Comparison of ENCODE assay signal across 8 cellular contexts in the genomic region with DNA sequence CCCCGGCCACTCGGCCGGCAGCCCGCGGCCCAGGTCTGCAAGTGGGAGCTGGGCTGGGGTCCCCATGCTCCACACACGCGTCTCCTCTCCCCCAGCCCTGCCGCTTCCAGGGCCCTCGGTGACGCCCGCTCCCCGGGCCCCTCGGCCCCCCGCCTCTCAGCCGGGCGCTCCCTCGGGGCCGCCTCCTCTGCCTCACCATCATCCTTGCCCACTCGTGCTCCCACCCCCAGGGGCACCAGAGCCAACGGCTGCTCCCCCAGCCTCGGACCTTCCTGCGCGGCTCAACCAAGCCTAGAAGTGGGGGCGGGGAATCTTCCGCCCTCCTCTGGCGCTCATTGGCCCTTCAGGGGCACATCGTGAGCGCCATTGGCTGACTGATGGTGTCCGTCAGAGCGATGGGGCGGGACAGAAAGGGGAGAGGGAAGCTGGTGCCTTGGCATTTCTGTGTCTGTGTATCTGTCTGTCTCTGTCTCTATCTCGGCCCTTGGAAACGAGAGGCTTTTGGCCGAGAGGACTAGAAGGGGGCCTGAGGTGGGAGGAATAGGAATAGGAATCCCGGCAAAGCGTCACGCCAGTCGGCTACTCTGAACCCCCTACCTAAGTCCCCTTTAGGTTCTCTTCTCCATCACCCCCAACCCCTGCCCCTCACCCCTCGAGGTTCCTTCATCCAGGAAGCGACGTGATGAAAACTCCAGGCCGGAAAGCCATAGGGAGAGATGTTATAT.
DNase-seq lines count a peak whose midpoint lies in the region; ATAC-seq, FAIRE-seq and TF ChIP-seq lines count a peak whose summit lies in the region.

No MANE protein-coding gene starts in this region.

- peak overlapping the region; percentile 81 for H3K4me3 Mint-ChIP-seq in Caco-2 (ENCODE audit: unreplicated experiment)
- peak overlapping the region; percentile 95 for H3K4me3 Mint-ChIP-seq in activated CD8-positive, alpha-beta memory T cell treated with anti-CD3 and anti-CD28 coated beads, Interleukin-2, amount 10 ng/mL, durations not matched to agents 7 days and 5 days
- H3K4me3 Mint-ChIP-seq in endodermal cell: peak overlapping the region; percentile 98

- DNase-seq in Caco-2 (peak; percentile 95), HTR-8/SVneo (ENCODE audit: insufficient read length, low spot score) (peak; percentile 86), NOMO-1 treated with DMSO at 0.1 percent for 48 hours (lab: John Stamatoyannopoulos, UW; ENCODE audit: unreplicated experiment) (peak; percentile 79), endodermal cell (peak; percentile 98), mesenteric fat pad (ENCODE audit: low spot score) (peak; percentile 95)
- DNase-seq in activated CD8-positive, alpha-beta memory T cell treated with anti-CD3 and anti-CD28 coated beads, Interleukin-2, amount 10 ng/mL, durations not matched to agents 7 days and 5 days: peak; percentile 96
- DNase-seq in stimulated activated CD8-positive, alpha-beta memory T cell treated with anti-CD3 and anti-CD28 coated beads, Interleukin-15, amount 100 ng/mL, for 1 hour (ENCODE audit: low read depth): peak; percentile 87

- H3K27me3 Mint-ChIP-seq in Caco-2 (ENCODE audit: insufficient read depth, unreplicated experiment): no peaks in the 10 kb centered on the region
- no peaks in the 10 kb centered on the region for H3K27me3 Mint-ChIP-seq in activated CD8-positive, alpha-beta memory T cell treated with anti-CD3 and anti-CD28 coated beads, Interleukin-2, amount 10 ng/mL, durations not matched to agents 7 days and 5 days
- H3K27me3 Mint-ChIP-seq in endodermal cell (ENCODE audit: insufficient read depth): peaks cover 4% of the 10 kb centered on the region

- intact Hi-C loops in Caco-2 (cut with micrococcal nuclease; ENCODE audit: unreplicated experiment): loop anchor here (2.0 kb wide), 1 partner anchor 33 kb away; no protein-coding TSS in a partner anchor

- POLR2A ChIA-PET in Caco-2 (lab: Charles Lee): no interaction called here

- H3K9ac ChIP-seq in endodermal cell (ENCODE audit: extremely low read depth, low read length, poor library complexity, severe bottlenecking): peak overlapping the region; percentile 55

- peak; percentile 99 for FAIRE-seq in HTR-8/SVneo (lab: Jason Lieb, UNC)

- H3K36me3 ChIP-seq in Caco-2 (ENCODE audit: control insufficient read depth, insufficient read depth, low read length) (no peaks in the 10 kb centered on the region), endodermal cell (ENCODE audit: control insufficient read depth, insufficient read depth, low read length) (no peaks in the 10 kb centered on the region)

- H3K9me3 Mint-ChIP-seq in Caco-2 (ENCODE audit: unreplicated experiment) (no peaks in the 10 kb centered on the region), endodermal cell (peaks cover 3% of the 10 kb centered on the region)
- H3K9me3 Mint-ChIP-seq in activated CD8-positive, alpha-beta memory T cell treated with anti-CD3 and anti-CD28 coated beads, Interleukin-2, amount 10 ng/mL, durations not matched to agents 7 days and 5 days (ENCODE audit: low read depth): no peaks in the 10 kb centered on the region

- no TSS peak for BruUV-seq in Caco-2 (replicated peaks; lab: Mats Ljungman, UMichigan)

- H3K4me3 ChIP-seq in Caco-2 (ENCODE audit: low read depth, low read length) (peak overlapping the region; percentile 84), endodermal cell (ENCODE audit: low read length) (peak overlapping the region; percentile 86)

- WGBS in endodermal cell (ENCODE audit: insufficient coverage in 1 of 2, insufficient read length in 1 of 2), 2 experiments: 0% methylated on average over 3 to 33 of the region's 42 CpGs

- H3K27ac Mint-ChIP-seq in Caco-2 (ENCODE audit: unreplicated experiment) (peak overlapping the region; percentile 89), endodermal cell (peak overlapping the region; percentile 97)
- H3K27ac Mint-ChIP-seq in activated CD8-positive, alpha-beta memory T cell treated with anti-CD3 and anti-CD28 coated beads, Interleukin-2, amount 10 ng/mL, durations not matched to agents 7 days and 5 days: peak overlapping the region; percentile 97

- peak; percentile 96 for ATAC-seq in GM21381 (IDR thresholded peaks at IDR 0.05; ENCODE audit: unreplicated experiment)
- peak; percentile 100 for ATAC-seq in activated CD8-positive, alpha-beta memory T cell treated with anti-CD3 and anti-CD28 coated beads, Interleukin-2, amount 10 ng/mL, durations not matched to agents 7 days and 5 days

- no peak overlapping the region for H3K27ac ChIP-seq in endodermal cell (ENCODE audit: low read depth, low read length)

- TF ChIP-seq CTCF in Caco-2 (IDR thresholded peaks at IDR 0.05; ENCODE audit: insufficient read depth in 1 of 2, low read depth in 1 of 2, low read length in 1 of 2, severe bottlenecking in 1 of 2, unreplicated experiment in 1 of 2) (no peak), endodermal cell (conservative IDR thresholded peaks at IDR 0.05) (no peak)

- no peaks in the 10 kb centered on the region for H3K27me3 ChIP-seq in Caco-2 (replicated peaks; ENCODE audit: control insufficient read depth, insufficient read depth, low read length)
- no peaks in the 10 kb centered on the region for H3K27me3 ChIP-seq in endodermal cell (ENCODE audit: control insufficient read depth, insufficient read depth, low read length, poor library complexity, severe bottlenecking)

- CTCF ChIA-PET in Caco-2 (lab: Charles Lee): interaction anchor here (1.1 kb wide), 1 partner anchor 215 kb away, joined by 3 read pairs; no protein-coding TSS in a partner anchor
- CTCF ChIA-PET in activated CD8-positive, alpha-beta memory T cell treated with anti-CD3 and anti-CD28 coated beads, Interleukin-2, amount 10 ng/mL, durations not matched to agents 7 days and 5 days (lab: Charles Lee): no interaction called here

- H3K4me1 Mint-ChIP-seq in Caco-2 (ENCODE audit: low read depth, unreplicated experiment) (no peaks in the 10 kb centered on the region), endodermal cell (peaks cover 6% of the 10 kb centered on the region)
- peaks cover 19% of the 10 kb centered on the region for H3K4me1 Mint-ChIP-seq in activated CD8-positive, alpha-beta memory T cell treated with anti-CD3 and anti-CD28 coated beads, Interleukin-2, amount 10 ng/mL, durations not matched to agents 7 days and 5 days

- H3K4me1 ChIP-seq in Caco-2: no peaks in the 10 kb centered on the region
- no peaks in the 10 kb centered on the region for H3K4me1 ChIP-seq in endodermal cell (ENCODE audit: control insufficient read depth, insufficient read depth, low read length)

- H3K36me3 Mint-ChIP-seq in Caco-2 (ENCODE audit: insufficient read depth, unreplicated experiment) (peaks cover 6% of the 10 kb centered on the region), endodermal cell (ENCODE audit: low read depth) (peaks cover 4% of the 10 kb centered on the region)
- H3K36me3 Mint-ChIP-seq in activated CD8-positive, alpha-beta memory T cell treated with anti-CD3 and anti-CD28 coated beads, Interleukin-2, amount 10 ng/mL, durations not matched to agents 7 days and 5 days: peaks cover 4% of the 10 kb centered on the region

- H3K9me3 ChIP-seq in Caco-2: no peaks in the 10 kb centered on the region
- no peaks in the 10 kb centered on the region for H3K9me3 ChIP-seq in endodermal cell (ENCODE audit: control insufficient read depth, low read length)
